ENCODE assay signal across 24 cellular contexts in the genomic region with DNA sequence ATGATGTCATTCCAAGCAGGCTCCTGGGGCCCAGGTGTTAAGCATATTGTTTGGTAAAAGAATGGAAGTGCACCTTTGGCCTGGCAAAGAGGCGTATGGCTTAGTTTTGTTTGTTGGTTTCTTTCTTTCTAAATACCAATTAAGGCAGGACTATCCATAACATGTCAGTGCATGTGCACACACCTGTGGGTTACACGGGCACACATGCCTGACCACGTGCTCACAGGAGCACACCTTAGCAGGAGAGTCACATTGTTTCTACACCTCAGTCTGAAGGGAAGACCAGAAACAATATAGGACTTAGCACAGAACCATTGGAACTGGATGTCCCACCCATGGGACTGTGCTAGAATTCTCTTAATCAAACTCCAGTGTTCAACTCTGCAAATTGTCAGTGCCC.
"Had no signal": no experiment of that assay in that cellular context is flagged by ENCODE, and none has a peak within 500 bp of the region (broad histone marks: within the 10 kb centered on the region; RNA-seq: fewer than 3 reads in every experiment).

No MANE protein-coding gene starts in this region.

- H3K9me3 ChIP-seq: esophagus squamous epithelium, heart right ventricle, left lung, mucosa of descending colon, prostate gland, right atrium auricular region, sigmoid colon, stomach, thyroid gland had no signal

- FAIRE-seq: islet of Langerhans had no signal

- H3K4me1 ChIP-seq: esophagus squamous epithelium, heart right ventricle, left lung, prostate gland, right atrium auricular region, sigmoid colon, stomach, thyroid gland had no signal

- H3K4me2 ChIP-seq: neural progenitor cell had no signal

- H3K27me3 ChIP-seq: esophagus squamous epithelium, left lung, neural progenitor cell, right atrium auricular region, thyroid gland had no signal

- DNase-seq: esophagus squamous epithelium; foreskin melanocyte; glutamatergic neuron; heart right ventricle; hippocampal formation; left cardiac atrium; left lung; mesenchymal stem cell; mucosa of descending colon; naive thymus-derived CD4-positive, alpha-beta T cell; nucleus accumbens; sigmoid colon; stimulated activated CD4-positive, alpha-beta T cell treated with anti-CD3 and anti-CD28 coated beads, Interleukin-2, amount 100 ng/mL, for 24 hours; stimulated activated CD4-positive, alpha-beta T cell treated with anti-CD3 and anti-CD28 coated beads, Interleukin-4, amount 100 ng/mL, for 24 hours; stimulated activated naive CD4-positive, alpha-beta T cell treated with Interleukin-2 at 50 U/mL for 16 hours; stomach; thyroid gland; trophoblast cell had no signal

- ATAC-seq: heart right ventricle; left cardiac atrium; left lung; mucosa of descending colon; naive thymus-derived CD4-positive, alpha-beta T cell; stimulated activated effector memory CD8-positive, alpha-beta T cell treated with anti-CD3 and anti-CD28 coated beads, Interleukin-12 subunit alpha, Interleukin-12 subunit beta, amount 100 ng/mL, for 72 hours had no signal

- H3K27ac ChIP-seq: coronary artery, esophagus squamous epithelium, heart right ventricle, left lung, neural progenitor cell, prostate gland, right atrium auricular region, sigmoid colon, stomach, thyroid gland had no signal

- H2AFZ ChIP-seq: neural progenitor cell had no signal

- H3K36me3 ChIP-seq: esophagus squamous epithelium, heart right ventricle, left lung, neural progenitor cell, prostate gland, right atrium auricular region, sigmoid colon, stomach, thyroid gland had no signal

- H3K4me3 ChIP-seq: coronary artery, esophagus squamous epithelium, heart right ventricle, left lung, mucosa of descending colon, neural progenitor cell, prostate gland, right atrium auricular region, sigmoid colon, stomach, thyroid gland had no signal

- H3K9ac ChIP-seq: neural progenitor cell had no signal
